13 cellular contexts compared by ENCODE assay signal in genomic region chr3:183180105-183180763, GRCh38. TPM values are rescaled to one million over a fixed set of nuclear protein-coding genes. Genes with fewer than 3 reads are reported as not detected.
DNase-seq lines count a peak whose midpoint lies in the region; ATAC-seq and TF ChIP-seq lines count a peak whose summit lies in the region.
"Had no signal": no experiment of that assay in that cellular context is flagged by ENCODE, and none has a peak within 500 bp of the region (broad histone marks: within the 10 kb centered on the region; RNA-seq: fewer than 3 reads in every experiment).

No MANE protein-coding gene starts in this region.

- H3K9me3 ChIP-seq in cardiac muscle cell (ENCODE audit: low read depth) = no peaks in the 10 kb centered on the region
- no peaks in the 10 kb centered on the region for H3K9me3 ChIP-seq in right cardiac atrium (ENCODE audit: control insufficient read depth, low read length)
- H3K9me3 ChIP-seq in upper lobe of left lung = no peaks in the 10 kb centered on the region
- H3K9me3 ChIP-seq: BLaER1 treated with 17β-estradiol and CSF1 and Interleukin-3, amounts not matched to agents 10 nM and 100 nM; body of pancreas; gastroesophageal sphincter; MG63 had no signal

- no peak for TF ChIP-seq EP300 in upper lobe of left lung (IDR thresholded peaks at IDR 0.05)

- H3K27me3 ChIP-seq in cardiac muscle cell (peaks cover 26% of the 10 kb centered on the region), right cardiac atrium (ENCODE audit: control insufficient read depth, insufficient read depth) (peaks cover 4% of the 10 kb centered on the region), brain microvascular endothelial cell (replicated peaks) (no peaks in the 10 kb centered on the region), upper lobe of left lung (peaks cover 0 to 6% (median 0%) of the 10 kb centered on the region in 4 donors)

- H3K27ac ChIP-seq in cardiac muscle cell (no peak overlapping the region), right cardiac atrium (ENCODE audit: low read length) (no peak overlapping the region), brain microvascular endothelial cell (no peak overlapping the region), upper lobe of left lung (no peak overlapping the region)
- H3K27ac ChIP-seq: BLaER1 treated with 17β-estradiol and CSF1 and Interleukin-3, amounts not matched to agents 10 nM and 100 nM; body of pancreas; gastroesophageal sphincter had no signal

- H3K4me1 ChIP-seq in cardiac muscle cell (ENCODE audit: low read depth) (no peaks in the 10 kb centered on the region), right cardiac atrium (ENCODE audit: control insufficient read depth, insufficient read depth, low read length) (no peaks in the 10 kb centered on the region), upper lobe of left lung (peaks cover 19 to 27% (median 21%) of the 10 kb centered on the region in 4 donors)

- in situ Hi-C loops in brain microvascular endothelial cell (cut with HindIII; ENCODE audit: low pct_ligation_motif_present, low sequenced_read_pairs) = no loop called here

- 37% methylated on average over 13 of the region's 13 CpGs for WGBS in right cardiac atrium
- WGBS in upper lobe of left lung, 2 donors = 52 to 55% methylated on average over 12 to 13 of the region's 13 CpGs

- H3K4me3 ChIP-seq in cardiac muscle cell (no peak overlapping the region), right cardiac atrium (ENCODE audit: low read length) (no peak overlapping the region), brain microvascular endothelial cell (ENCODE audit: low read depth, low read length) (peak overlapping the region; percentile 12), upper lobe of left lung (peak overlapping the region in 3 of 4 donors; percentile 53 to 55 (median 53))
- H3K4me3 ChIP-seq: body of pancreas, MG63 had no signal

- intact Hi-C loops in right cardiac atrium (cut with DNase I) = no loop called here

- TF ChIP-seq CTCF in cardiac muscle cell (IDR thresholded peaks at IDR 0.05; ENCODE audit: low read depth, low read length) (no peak), brain microvascular endothelial cell (IDR thresholded peaks at IDR 0.05; ENCODE audit: low read depth, low read length, missing control alignments) (no peak), upper lobe of left lung (IDR thresholded peaks at IDR 0.05) (no peak)

- no peak for ATAC-seq in right cardiac atrium
- ATAC-seq in upper lobe of left lung (ENCODE audit: low FRiP score in 2 of 2) = peak in 1 of 2 donors; percentile 2
- ATAC-seq in GM19023 (IDR thresholded peaks at IDR 0.05; ENCODE audit: unreplicated experiment) = no peak

- no peak for TF ChIP-seq POLR2A in upper lobe of left lung (IDR thresholded peaks at IDR 0.05)

- DNase-seq in cardiac muscle cell (ENCODE audit: low read depth in 1 of 2, low spot score in 1 of 2) = peak; percentile 15 to 36
- no peak for DNase-seq in right cardiac atrium
- DNase-seq in brain microvascular endothelial cell = no peak
- DNase-seq in left kidney (ENCODE audit: low read depth, low spot score) = peak; percentile 66
- DNase-seq in upper lobe of left lung = no peak
- no peak for DNase-seq in NCI-H1417 treated with DMSO at 0.1 percent for 48 hours (lab: John Stamatoyannopoulos, UW)
- DNase-seq in NCI-H1436 treated with DMSO at 0.1 percent for 48 hours (lab: John Stamatoyannopoulos, UW) = no peak
- DNase-seq: MG63, NCI-H510A treated with DMSO at 0.1 percent for 48 hours had no signal

- H3K36me3 ChIP-seq in cardiac muscle cell (no peaks in the 10 kb centered on the region), brain microvascular endothelial cell (replicated peaks) (no peaks in the 10 kb centered on the region), upper lobe of left lung (peaks cover 0 to 3% (median 0%) of the 10 kb centered on the region in 4 donors)
- H3K36me3 ChIP-seq: BLaER1 treated with 17β-estradiol and CSF1 and Interleukin-3, amounts not matched to agents 10 nM and 100 nM; gastroesophageal sphincter; MG63 had no signal

RNA-seq across cellular contexts. Expression of gene LAMP3, which starts 17.7 kb away (rescaled TPM):
- 0.12 TPM in 1 of 2 replicates, not detected in the other for total RNA-seq in cardiac muscle cell
- not detected in 2 replicates for polyA plus RNA-seq in cardiac muscle cell
- under 1 TPM in 2 of 4 donors, not detected in 2; 0.06 to 0.31 TPM for total RNA-seq in right cardiac atrium
- 0.05 TPM for polyA plus RNA-seq in right cardiac atrium
- 100 to 1,000 TPM in 5 of 6 donors, 10 to 100 TPM in 1; 98.3 to 344 (median 176) TPM for total RNA-seq in upper lobe of left lung

Comparison
In these comparisons a context has a peak if more than half of its experiments do, and no peak if none do; other contexts are left out.
1. DNase-seq: peak in cardiac muscle cell (2 of 2) and left kidney (single experiment); none in right cardiac atrium (0 of 3), brain microvascular endothelial cell (single experiment), upper lobe of left lung (0 of 2), NCI-H1417 treated with DMSO at 0.1 percent for 48 hours (single experiment) and NCI-H1436 treated with DMSO at 0.1 percent for 48 hours (single experiment).
2. H3K4me3 ChIP-seq: peak in brain microvascular endothelial cell (single experiment) and upper lobe of left lung (3 of 4); none in cardiac muscle cell (single experiment) and right cardiac atrium (single experiment).
3. RNA of gene LAMP3, which starts 17.7 kb away (total RNA-seq): 98.3 to 344 TPM in upper lobe of left lung; 0.12 TPM in cardiac muscle cell and 0.06 to 0.31 TPM in right cardiac atrium; every median in the first group is over 10 times any median in the second.